ENCODE assay signal across 9 cellular contexts in the genomic region with DNA sequence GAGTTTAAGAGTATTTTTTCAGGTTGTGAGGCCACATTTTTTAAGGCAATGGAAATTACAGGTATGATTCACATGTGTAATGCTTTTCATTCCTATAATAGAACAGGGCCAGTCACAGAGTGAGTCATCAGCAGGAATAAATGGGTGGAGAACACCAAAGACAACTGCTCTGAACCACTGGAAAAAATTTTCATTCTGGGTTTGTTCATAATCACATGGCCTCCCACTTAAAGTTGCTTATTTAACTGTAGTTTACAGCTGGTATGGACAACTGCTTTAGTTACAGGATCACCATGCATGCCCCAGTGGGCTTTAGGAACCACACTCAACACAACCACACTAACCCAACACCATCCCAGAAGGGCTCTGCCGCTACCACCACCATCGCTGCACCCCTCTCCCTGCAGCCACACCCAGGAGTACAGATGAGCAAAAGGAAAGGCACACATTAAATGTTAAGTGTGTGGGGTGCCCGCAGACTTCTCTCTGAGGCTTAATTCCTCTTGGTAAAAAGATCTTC.
A peak's percentile ranks its signal among the peaks of the same experiment; 100 is the strongest.
DNase-seq lines count a peak whose midpoint lies in the region; ATAC-seq lines count a peak whose summit lies in the region.
"Had no signal": no experiment of that assay in that cellular context is flagged by ENCODE, and none has a peak within 500 bp of the region (broad histone marks: within the 10 kb centered on the region; RNA-seq: fewer than 3 reads in every experiment).

No MANE protein-coding gene starts in this region.

- no CpG with 5 or more reads among the region's 3 CpGs for WGBS in trophoblast cell (ENCODE audit: extremely low coverage, insufficient coverage, insufficient read length)

- H4K91ac ChIP-seq in trophoblast cell (ENCODE audit: low read depth, low read length): peak overlapping the region; percentile 41

- peak overlapping the region; percentile 31 for H2AK5ac ChIP-seq in trophoblast cell (ENCODE audit: low read length)

- H3K9ac ChIP-seq in trophoblast cell (ENCODE audit: low read length): no peak overlapping the region

- H3K23ac ChIP-seq in trophoblast cell (ENCODE audit: low read length): no peak overlapping the region

- H3K79me2 ChIP-seq in trophoblast cell (ENCODE audit: control insufficient read depth, insufficient read depth, low read length, poor library complexity): no peaks in the 10 kb centered on the region

- peak overlapping the region; percentile 20 for H4K8ac ChIP-seq in trophoblast cell (ENCODE audit: low read depth, low read length)

- H2AFZ ChIP-seq in trophoblast cell (ENCODE audit: insufficient read depth, low read length, poor library complexity): no peak overlapping the region

- H3K9me3 ChIP-seq in trophoblast cell (ENCODE audit: insufficient read depth, low read depth, low read length): no peaks in the 10 kb centered on the region

- H3K18ac ChIP-seq in trophoblast cell (ENCODE audit: low read length): peak overlapping the region; percentile 50

- no peak for ATAC-seq in GM21619 (IDR thresholded peaks at IDR 0.05; ENCODE audit: unreplicated experiment)
- no peak for ATAC-seq in GM21390 (IDR thresholded peaks at IDR 0.05; ENCODE audit: unreplicated experiment)

- H3K27ac ChIP-seq in trophoblast cell (ENCODE audit: low read depth, low read length): peak overlapping the region; percentile 25

- H3K4me2 ChIP-seq in trophoblast cell (ENCODE audit: low read length): no peak overlapping the region

- H3K4ac ChIP-seq in trophoblast cell (ENCODE audit: low read depth, low read length): no peak overlapping the region

- peak overlapping the region; percentile 20 for H2BK120ac ChIP-seq in trophoblast cell (ENCODE audit: insufficient read depth, low read length, poor library complexity)

- H2BK5ac ChIP-seq in trophoblast cell (ENCODE audit: low read depth, low read length, poor library complexity): peak overlapping the region; percentile 48

- H3K4me3 ChIP-seq in trophoblast cell (ENCODE audit: low read depth, low read length): no peak overlapping the region

- H2BK12ac ChIP-seq in trophoblast cell (ENCODE audit: low read length): peak overlapping the region; percentile 86

- H3K36me3 ChIP-seq in trophoblast cell (ENCODE audit: control insufficient read depth in 1 of 2, insufficient read depth in 2 of 2, low read length in 2 of 2): peaks cover 0 to 2% of the 10 kb centered on the region in 2 experiments

- H3K27me3 ChIP-seq in trophoblast cell (ENCODE audit: insufficient read depth, low read length): no peaks in the 10 kb centered on the region

- H3K4me1 ChIP-seq in trophoblast cell (ENCODE audit: control insufficient read depth in 1 of 2, insufficient read depth in 2 of 2, low read length in 2 of 2): peaks cover 6 to 13% of the 10 kb centered on the region in 2 experiments

- H4K12ac ChIP-seq in trophoblast cell (ENCODE audit: low read depth, low read length): no peak overlapping the region

- peak overlapping the region; percentile 43 for H3K14ac ChIP-seq in trophoblast cell (ENCODE audit: low read length)

- peaks cover 3% of the 10 kb centered on the region for H3K79me1 ChIP-seq in trophoblast cell (ENCODE audit: low read length)

- DNase-seq in EH (ENCODE audit: low read depth) (peak; percentile 81), M059J (ENCODE audit: low read depth) (peak; percentile 97), dermis blood vessel endothelial cell (peak; percentile 79), trophoblast cell (peak; percentile 68 to 92), NCI-H1048 (lab: John Stamatoyannopoulos, UW) (no peak), OCI-M2 (lab: John Stamatoyannopoulos, UW; ENCODE audit: unreplicated experiment) (no peak)
- DNase-seq: activated naive CD4-positive, alpha-beta T cell had no signal

Comparison
In these comparisons a context has a peak if more than half of its experiments do, and no peak if none do; other contexts are left out.
1. DNase-seq: peak in EH (single experiment), M059J (single experiment), dermis blood vessel endothelial cell (single experiment) and trophoblast cell (2 of 2); none in NCI-H1048 (single experiment) and OCI-M2 (single experiment).